ENCODE assay signal across 1 cellular context in the genomic region with DNA sequence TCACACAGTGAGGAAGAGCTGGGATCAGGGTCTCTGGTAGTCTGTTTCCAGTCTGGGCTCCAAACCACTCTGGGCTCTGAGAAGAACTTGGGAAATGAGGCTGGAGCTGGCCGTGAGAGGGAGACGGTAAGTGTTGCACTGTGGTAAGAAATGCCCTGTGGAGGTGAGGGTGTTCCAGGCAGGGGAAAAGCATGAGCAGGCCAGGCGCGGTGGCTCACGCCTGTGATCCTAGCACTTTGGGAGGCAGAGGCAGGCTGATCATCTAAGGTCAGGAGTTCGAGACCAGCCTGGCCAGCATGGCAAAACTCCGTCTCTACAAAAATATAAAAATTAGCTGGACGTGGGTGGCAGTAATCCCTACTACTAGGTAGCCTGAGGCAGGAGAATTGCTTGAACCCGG.
TF ChIP-seq lines count a peak whose summit lies in the region.

No MANE protein-coding gene starts in this region.

TF ChIP-seq in HCT116, 20 proteins besides CTCF, POLR2A, EP300 and RAD21 (continued from another document):
- TF ChIP-seq ELF1 (IDR thresholded peaks at IDR 0.05; ENCODE audit: borderline replicate concordance, low read depth) = no peak
TF ChIP-seq in HCT116: peak in this region for 0.
